3 cellular contexts compared by ENCODE assay signal in the genomic region with DNA sequence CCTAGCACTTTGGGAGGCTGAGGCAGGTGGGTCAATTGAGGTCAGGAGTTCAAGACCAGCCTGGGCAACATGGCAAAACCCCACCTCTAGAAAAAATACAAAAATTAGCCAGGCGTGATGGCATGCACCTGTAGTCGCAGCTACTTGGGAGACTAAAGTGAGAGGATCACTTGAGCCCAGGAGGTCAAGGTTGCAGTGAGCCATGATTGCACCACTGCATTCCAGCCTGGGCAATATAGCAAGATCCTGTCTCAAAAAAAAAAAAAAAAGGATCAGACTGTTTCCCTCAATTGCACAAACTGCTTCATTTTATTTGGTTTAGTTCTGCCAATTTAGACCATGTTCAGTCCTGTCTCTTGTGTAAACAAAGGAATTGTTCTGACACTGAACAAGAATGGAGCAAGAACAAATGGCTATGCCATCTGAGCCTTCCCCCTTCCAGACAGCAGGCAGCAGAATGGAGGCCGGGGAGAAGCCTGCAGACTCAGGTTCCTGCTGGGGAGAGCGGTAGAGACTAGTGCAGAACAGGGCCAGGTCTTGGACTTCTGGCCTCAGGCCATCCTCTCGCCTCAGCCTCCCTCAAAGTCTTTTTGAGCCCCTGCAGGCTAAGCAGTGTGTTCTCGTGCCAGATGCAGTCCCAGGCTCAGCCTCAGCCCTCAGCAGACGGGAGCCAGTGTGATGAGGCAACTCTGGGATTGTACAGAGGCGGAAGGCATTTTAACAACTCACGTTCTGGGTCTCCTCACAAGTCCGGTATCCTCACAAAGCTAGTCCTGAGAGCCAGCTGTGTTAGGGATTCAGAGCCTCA.
TF ChIP-seq lines count a peak whose summit lies in the region.

No MANE protein-coding gene starts in this region.

TF ChIP-seq in SK-N-SH treated with all-trans-retinoic acid at 6 μM for 48 hours, 23 proteins besides CTCF, POLR2A, EP300 and RAD21:
- TF ChIP-seq GLIS3 (CRISPR knock-in tag; IDR thresholded peaks at IDR 0.05) (no peak), ZFP3 (CRISPR knock-in tag; IDR thresholded peaks at IDR 0.05) (no peak), PPARA (CRISPR knock-in tag; IDR thresholded peaks at IDR 0.05; ENCODE audit: borderline replicate concordance) (no peak), ZNF565 (CRISPR knock-in tag; conservative IDR thresholded peaks at IDR 0.05; ENCODE audit: low read depth) (no peak), ARNTL (CRISPR knock-in tag; IDR thresholded peaks at IDR 0.05; ENCODE audit: borderline replicate concordance, low read depth) (no peak), ISL1 (CRISPR knock-in tag; IDR thresholded peaks at IDR 0.05) (no peak), CSDC2 (CRISPR knock-in tag; IDR thresholded peaks at IDR 0.05) (no peak), RARB (CRISPR knock-in tag; IDR thresholded peaks at IDR 0.05) (no peak), ZC3H10 (CRISPR knock-in tag; IDR thresholded peaks at IDR 0.05) (no peak), ZFP30 (CRISPR knock-in tag; IDR thresholded peaks at IDR 0.05) (no peak), ESRRG (CRISPR knock-in tag; IDR thresholded peaks at IDR 0.05) (no peak), ZNF8 (CRISPR knock-in tag; IDR thresholded peaks at IDR 0.05) (no peak), ZNF70 (CRISPR knock-in tag; IDR thresholded peaks at IDR 0.05) (no peak)
- TF ChIP-seq, protein P1, sequence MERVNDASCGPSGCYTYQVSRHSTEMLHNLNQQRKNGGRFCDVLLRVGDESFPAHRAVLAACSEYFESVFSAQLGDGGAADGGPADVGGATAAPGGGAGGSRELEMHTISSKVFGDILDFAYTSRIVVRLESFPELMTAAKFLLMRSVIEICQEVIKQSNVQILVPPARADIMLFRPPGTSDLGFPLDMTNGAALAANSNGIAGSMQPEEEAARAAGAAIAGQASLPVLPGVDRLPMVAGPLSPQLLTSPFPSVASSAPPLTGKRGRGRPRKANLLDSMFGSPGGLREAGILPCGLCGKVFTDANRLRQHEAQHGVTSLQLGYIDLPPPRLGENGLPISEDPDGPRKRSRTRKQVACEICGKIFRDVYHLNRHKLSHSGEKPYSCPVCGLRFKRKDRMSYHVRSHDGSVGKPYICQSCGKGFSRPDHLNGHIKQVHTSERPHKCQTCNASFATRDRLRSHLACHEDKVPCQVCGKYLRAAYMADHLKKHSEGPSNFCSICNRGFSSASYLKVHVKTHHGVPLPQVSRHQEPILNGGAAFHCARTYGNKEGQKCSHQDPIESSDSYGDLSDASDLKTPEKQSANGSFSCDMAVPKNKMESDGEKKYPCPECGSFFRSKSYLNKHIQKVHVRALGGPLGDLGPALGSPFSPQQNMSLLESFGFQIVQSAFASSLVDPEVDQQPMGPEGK (CRISPR knock-in tag; IDR thresholded peaks at IDR 0.05; ENCODE audit: borderline replicate concordance), result no peak
- TF ChIP-seq, protein P2, sequence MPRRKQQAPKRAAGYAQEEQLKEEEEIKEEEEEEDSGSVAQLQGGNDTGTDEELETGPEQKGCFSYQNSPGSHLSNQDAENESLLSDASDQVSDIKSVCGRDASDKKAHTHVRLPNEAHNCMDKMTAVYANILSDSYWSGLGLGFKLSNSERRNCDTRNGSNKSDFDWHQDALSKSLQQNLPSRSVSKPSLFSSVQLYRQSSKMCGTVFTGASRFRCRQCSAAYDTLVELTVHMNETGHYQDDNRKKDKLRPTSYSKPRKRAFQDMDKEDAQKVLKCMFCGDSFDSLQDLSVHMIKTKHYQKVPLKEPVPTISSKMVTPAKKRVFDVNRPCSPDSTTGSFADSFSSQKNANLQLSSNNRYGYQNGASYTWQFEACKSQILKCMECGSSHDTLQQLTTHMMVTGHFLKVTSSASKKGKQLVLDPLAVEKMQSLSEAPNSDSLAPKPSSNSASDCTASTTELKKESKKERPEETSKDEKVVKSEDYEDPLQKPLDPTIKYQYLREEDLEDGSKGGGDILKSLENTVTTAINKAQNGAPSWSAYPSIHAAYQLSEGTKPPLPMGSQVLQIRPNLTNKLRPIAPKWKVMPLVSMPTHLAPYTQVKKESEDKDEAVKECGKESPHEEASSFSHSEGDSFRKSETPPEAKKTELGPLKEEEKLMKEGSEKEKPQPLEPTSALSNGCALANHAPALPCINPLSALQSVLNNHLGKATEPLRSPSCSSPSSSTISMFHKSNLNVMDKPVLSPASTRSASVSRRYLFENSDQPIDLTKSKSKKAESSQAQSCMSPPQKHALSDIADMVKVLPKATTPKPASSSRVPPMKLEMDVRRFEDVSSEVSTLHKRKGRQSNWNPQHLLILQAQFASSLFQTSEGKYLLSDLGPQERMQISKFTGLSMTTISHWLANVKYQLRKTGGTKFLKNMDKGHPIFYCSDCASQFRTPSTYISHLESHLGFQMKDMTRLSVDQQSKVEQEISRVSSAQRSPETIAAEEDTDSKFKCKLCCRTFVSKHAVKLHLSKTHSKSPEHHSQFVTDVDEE (CRISPR knock-in tag; IDR thresholded peaks at IDR 0.05), result no peak

TF ChIP-seq in SK-N-SH, 30 proteins besides CTCF, POLR2A, EP300 and RAD21:
- TF ChIP-seq RFX5 (IDR thresholded peaks at IDR 0.05; ENCODE audit: low read length) (no peak), FOSL2 (IDR thresholded peaks at IDR 0.05; ENCODE audit: borderline replicate concordance, low read depth) (no peak), CHD2 (IDR thresholded peaks at IDR 0.05; ENCODE audit: low read length, partially characterized antibody) (no peak), NFIC (IDR thresholded peaks at IDR 0.05; ENCODE audit: borderline replicate concordance) (no peak), NRF1 (IDR thresholded peaks at IDR 0.05; ENCODE audit: low read depth, low read length) (no peak), SMC3 (IDR thresholded peaks at IDR 0.05; ENCODE audit: low read depth, low read length) (no peak), JUND (IDR thresholded peaks at IDR 0.05) (no peak), ELF1 (IDR thresholded peaks at IDR 0.05) (no peak), GABPA (IDR thresholded peaks at IDR 0.05; ENCODE audit: low read depth) (no peak), TCF12 (IDR thresholded peaks at IDR 0.05) (no peak), TAF1 (IDR thresholded peaks at IDR 0.05; ENCODE audit: borderline replicate concordance, low read depth, low read length) (no peak), EZH2phosphoT487 (IDR thresholded peaks at IDR 0.05; ENCODE audit: borderline replicate concordance, low read depth) (no peak), GATA2 (CRISPR knock-in tag; IDR thresholded peaks at IDR 0.05) (no peak)
- TF ChIP-seq, protein P3, sequence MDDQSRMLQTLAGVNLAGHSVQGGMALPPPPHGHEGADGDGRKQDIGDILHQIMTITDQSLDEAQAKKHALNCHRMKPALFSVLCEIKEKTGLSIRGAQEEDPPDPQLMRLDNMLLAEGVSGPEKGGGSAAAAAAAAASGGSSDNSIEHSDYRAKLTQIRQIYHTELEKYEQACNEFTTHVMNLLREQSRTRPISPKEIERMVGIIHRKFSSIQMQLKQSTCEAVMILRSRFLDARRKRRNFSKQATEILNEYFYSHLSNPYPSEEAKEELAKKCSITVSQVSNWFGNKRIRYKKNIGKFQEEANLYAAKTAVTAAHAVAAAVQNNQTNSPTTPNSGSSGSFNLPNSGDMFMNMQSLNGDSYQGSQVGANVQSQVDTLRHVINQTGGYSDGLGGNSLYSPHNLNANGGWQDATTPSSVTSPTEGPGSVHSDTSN (IDR thresholded peaks at IDR 0.05), result no peak
- TF ChIP-seq, protein P4, sequence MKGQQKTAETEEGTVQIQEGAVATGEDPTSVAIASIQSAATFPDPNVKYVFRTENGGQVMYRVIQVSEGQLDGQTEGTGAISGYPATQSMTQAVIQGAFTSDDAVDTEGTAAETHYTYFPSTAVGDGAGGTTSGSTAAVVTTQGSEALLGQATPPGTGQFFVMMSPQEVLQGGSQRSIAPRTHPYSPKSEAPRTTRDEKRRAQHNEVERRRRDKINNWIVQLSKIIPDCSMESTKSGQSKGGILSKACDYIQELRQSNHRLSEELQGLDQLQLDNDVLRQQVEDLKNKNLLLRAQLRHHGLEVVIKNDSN (IDR thresholded peaks at IDR 0.05; ENCODE audit: borderline replicate concordance, low read depth), result no peak

TF ChIP-seq in K562, 482 proteins besides CTCF, POLR2A, EP300 and RAD21:
- TF ChIP-seq IFI16 (CRISPR knock-in tag; IDR thresholded peaks at IDR 0.05) (no peak), ZNF121 (CRISPR knock-in tag; conservative IDR thresholded peaks at IDR 0.05) (peak; percentile 69; the same call in 1 of the 2 replicates)
